ENCODE assay signal across 29 cellular contexts in the genomic region with DNA sequence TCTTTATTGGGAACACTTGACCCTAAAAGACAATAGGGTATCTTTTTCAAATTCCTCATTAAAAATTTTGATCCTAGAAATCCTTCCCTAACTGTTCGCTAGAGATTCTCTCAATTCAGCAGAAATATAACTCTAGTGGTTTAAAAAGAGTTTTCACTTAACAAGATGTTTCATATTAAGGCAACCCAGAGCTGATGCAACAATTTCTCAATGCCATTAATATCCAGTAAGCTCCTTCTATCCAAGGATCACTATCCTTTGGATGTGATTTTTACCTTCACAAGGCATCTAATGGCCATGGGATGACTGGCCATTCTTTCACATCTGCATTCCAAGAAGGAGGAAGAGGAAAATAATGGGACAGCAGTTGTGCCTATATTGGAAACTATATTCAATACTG.
"Had no signal": no experiment of that assay in that cellular context is flagged by ENCODE, and none has a peak within 500 bp of the region (broad histone marks: within the 10 kb centered on the region; RNA-seq: fewer than 3 reads in every experiment).

No MANE protein-coding gene starts in this region.

- H3K9me3 ChIP-seq: esophagus squamous epithelium, heart left ventricle, ovary, prostate gland, sigmoid colon, thyroid gland, upper lobe of right lung had no signal

- H3K36me3 ChIP-seq: esophagus squamous epithelium, heart left ventricle, ovary, prostate gland, sigmoid colon, thyroid gland, upper lobe of right lung had no signal

- ATAC-seq: activated CD4-positive, alpha-beta T cell treated with anti-CD3 and anti-CD28 coated beads for 36 hours; activated CD8-positive, alpha-beta memory T cell treated with anti-CD3 and anti-CD28 coated beads, Interleukin-2, amount 10 ng/mL, durations not matched to agents 7 days and 5 days; activated CD8-positive, alpha-beta T cell treated with anti-CD3 and anti-CD28 coated beads, Interleukin-2, amount 10 ng/mL, durations not matched to agents 7 days and 5 days; activated naive CD4-positive, alpha-beta T cell treated with anti-CD3 and anti-CD28 coated beads, Interleukin-2, amount 50 U/mL, for 72 hours; activated T-cell treated with anti-CD3 and anti-CD28 coated beads, Interleukin-2, amount 50 U/mL, for 72 hours; heart left ventricle; naive thymus-derived CD4-positive, alpha-beta T cell; stimulated activated memory B cell treated with anti-CD40 and anti-IgM and Interleukin-4, amounts not matched to agents 10 μg/mL and 1 μg/mL and 100 μg/mL, for 72 hours; stimulated activated naive CD8-positive, alpha-beta T cell treated with anti-CD3 and anti-CD28 coated beads, Interleukin-15, amount 100 ng/mL, for 72 hours; upper lobe of right lung had no signal

- H3K4me3 ChIP-seq: esophagus squamous epithelium, heart left ventricle, ovary, prostate gland, sigmoid colon, thyroid gland, upper lobe of right lung had no signal

- H3K4me1 ChIP-seq: esophagus squamous epithelium, prostate gland, sigmoid colon, thyroid gland, upper lobe of right lung had no signal

- DNase-seq: activated CD4-positive, alpha-beta T cell treated with anti-CD3 and anti-CD28 coated beads for 36 hours; activated CD4-positive, CD25-positive, alpha-beta regulatory T cell; activated CD8-positive, alpha-beta memory T cell treated with anti-CD3 and anti-CD28 coated beads, Interleukin-2, amount 10 ng/mL, durations not matched to agents 7 days and 5 days; activated CD8-positive, alpha-beta T cell treated with anti-CD3 and anti-CD28 coated beads, Interleukin-2, amount 10 ng/mL, durations not matched to agents 7 days and 5 days; activated naive CD4-positive, alpha-beta T cell; activated T-cell treated with anti-CD3 and anti-CD28 coated beads for 4 hours; activated T-cell treated with anti-CD3 and anti-CD28 coated beads, Interleukin-2, amount 50 U/mL, for 72 hours; anterior cingulate cortex; effector CD8-positive, alpha-beta T cell; esophagus squamous epithelium; heart left ventricle; hypothalamus; immature natural killer cell; kidney; midbrain; naive thymus-derived CD4-positive, alpha-beta T cell; ovary; retina; sigmoid colon; small intestine; stimulated activated CD4-positive, alpha-beta T cell treated with anti-CD3 and anti-CD28 coated beads, Interleukin-4, amount 100 ng/mL, for 4 hours; stimulated activated CD8-positive, alpha-beta memory T cell treated with anti-CD3 and anti-CD28 coated beads, Interleukin-4, amount 100 ng/mL, for 48 hours; stimulated activated naive CD8-positive, alpha-beta T cell treated with anti-CD3 and anti-CD28 coated beads, Interleukin-15, amount 100 ng/mL, for 72 hours; thyroid gland; upper lobe of right lung had no signal

- H3K27me3 ChIP-seq: esophagus squamous epithelium, heart left ventricle, ovary, sigmoid colon, thyroid gland, upper lobe of right lung had no signal

- H3K27ac ChIP-seq: epithelial cell of prostate, esophagus squamous epithelium, heart left ventricle, ovary, prostate gland, sigmoid colon, thyroid gland, upper lobe of right lung had no signal
